ENCODE assay signal across 17 cellular contexts in the genomic region with DNA sequence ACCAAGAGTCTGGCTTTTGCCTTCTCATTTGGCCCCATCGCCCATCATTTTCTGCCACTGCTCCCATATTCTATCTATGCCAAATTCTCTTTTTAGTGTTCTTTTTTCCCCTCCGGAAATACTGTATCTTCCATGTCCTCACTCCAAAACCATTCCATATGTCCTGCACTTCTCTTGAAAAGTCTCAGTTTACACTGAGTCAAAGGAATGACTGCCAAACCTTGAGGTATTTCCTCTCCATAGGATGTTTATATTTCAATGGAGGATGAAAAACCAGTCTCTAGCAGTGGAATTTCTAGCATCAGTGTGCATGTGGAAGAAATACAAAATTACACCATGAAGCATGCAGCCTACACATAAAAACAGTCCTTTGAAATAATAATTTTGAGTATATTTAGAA.
DNase-seq lines count a peak whose midpoint lies in the region; ATAC-seq and FAIRE-seq lines count a peak whose summit lies in the region.
"Had no signal": no experiment of that assay in that cellular context is flagged by ENCODE, and none has a peak within 500 bp of the region (broad histone marks: within the 10 kb centered on the region; RNA-seq: fewer than 3 reads in every experiment).

No MANE protein-coding gene starts in this region.

- peak; percentile 54 for DNase-seq in adipocyte (ENCODE audit: low read depth)
- DNase-seq in fibroblast of gingiva (ENCODE audit: low read depth) = peak; percentile 44
- peak; percentile 24 for DNase-seq in iris pigment epithelial cell (ENCODE audit: low read depth)
- peak; percentile 24 for DNase-seq in skeletal muscle cell (ENCODE audit: low read depth)
- no peak for DNase-seq in GM19239 (ENCODE audit: insufficient read length, low spot score)
- no peak for DNase-seq in activated CD4-positive, alpha-beta T cell treated with anti-CD3 and anti-CD28 coated beads, Interleukin-2, amount 10 ng/mL, durations not matched to agents 7 days and 5 days
- no peak for DNase-seq in activated CD8-positive, alpha-beta memory T cell treated with anti-CD3 and anti-CD28 coated beads for 24 hours
- DNase-seq: BE2C; CD4-positive, alpha-beta memory T cell; DMS79 treated with DMSO at 0.1 percent for 48 hours; EL; H7 had no signal

- H3K9me3 Mint-ChIP-seq in activated CD4-positive, alpha-beta T cell treated with anti-CD3 and anti-CD28 coated beads, Interleukin-2, amount 10 ng/mL, durations not matched to agents 7 days and 5 days = peaks cover 8% of the 10 kb centered on the region

- H3K4me1 ChIP-seq in adipocyte (ENCODE audit: control insufficient read depth, insufficient read depth, low read length) = peaks cover 14% of the 10 kb centered on the region

- no peaks in the 10 kb centered on the region for H3K27me3 Mint-ChIP-seq in activated CD4-positive, alpha-beta T cell treated with anti-CD3 and anti-CD28 coated beads, Interleukin-2, amount 10 ng/mL, durations not matched to agents 7 days and 5 days
- H3K27me3 Mint-ChIP-seq: CD4-positive, alpha-beta memory T cell had no signal

- ATAC-seq in HG02885 (IDR thresholded peaks at IDR 0.05; ENCODE audit: poor library complexity, unreplicated experiment) = no peak
- ATAC-seq: GM23338 had no signal

- H3K9me3 ChIP-seq in adipocyte (ENCODE audit: control insufficient read depth, low read length) = peaks cover 5% of the 10 kb centered on the region
- H3K9me3 ChIP-seq: BE2C had no signal

- no peaks in the 10 kb centered on the region for H3K4me1 Mint-ChIP-seq in activated CD4-positive, alpha-beta T cell treated with anti-CD3 and anti-CD28 coated beads, Interleukin-2, amount 10 ng/mL, durations not matched to agents 7 days and 5 days
- H3K4me1 Mint-ChIP-seq: CD4-positive, alpha-beta memory T cell had no signal

- no peak for FAIRE-seq in GM19239 (lab: Jason Lieb, UNC)
- FAIRE-seq: A204.1, G401.6, GM12891 had no signal

- no peaks in the 10 kb centered on the region for H3K36me3 ChIP-seq in adipocyte (ENCODE audit: control insufficient read depth, insufficient read depth, low read length, severe bottlenecking)
- H3K36me3 ChIP-seq: BE2C had no signal

- H3K9ac ChIP-seq in adipocyte (ENCODE audit: low read length) = no peak overlapping the region

- no peaks in the 10 kb centered on the region for H3K36me3 Mint-ChIP-seq in activated CD4-positive, alpha-beta T cell treated with anti-CD3 and anti-CD28 coated beads, Interleukin-2, amount 10 ng/mL, durations not matched to agents 7 days and 5 days (ENCODE audit: low read depth)
- H3K36me3 Mint-ChIP-seq: CD4-positive, alpha-beta memory T cell had no signal

- H3K4me3 ChIP-seq in adipocyte (ENCODE audit: low read length) (no peak overlapping the region), skeletal muscle cell (ENCODE audit: low read depth, low read length) (no peak overlapping the region)
- H3K4me3 ChIP-seq: GM23338 had no signal

- no peak overlapping the region for H3K4me3 Mint-ChIP-seq in activated CD4-positive, alpha-beta T cell treated with anti-CD3 and anti-CD28 coated beads, Interleukin-2, amount 10 ng/mL, durations not matched to agents 7 days and 5 days
- H3K4me3 Mint-ChIP-seq: CD4-positive, alpha-beta memory T cell; GM23338 had no signal

- H3K27ac Mint-ChIP-seq in activated CD4-positive, alpha-beta T cell treated with anti-CD3 and anti-CD28 coated beads, Interleukin-2, amount 10 ng/mL, durations not matched to agents 7 days and 5 days = no peak overlapping the region
- H3K27ac Mint-ChIP-seq: CD4-positive, alpha-beta memory T cell; GM23338 had no signal

- POLR2A ChIA-PET in activated CD4-positive, alpha-beta T cell treated with anti-CD3 and anti-CD28 coated beads, Interleukin-2, amount 10 ng/mL, durations not matched to agents 7 days and 5 days (lab: Charles Lee) = no interaction called here

- no peaks in the 10 kb centered on the region for H3K27me3 ChIP-seq in adipocyte (replicated peaks; ENCODE audit: control insufficient read depth, insufficient read depth, low read length)
- H3K27me3 ChIP-seq: BE2C had no signal

- CTCF ChIA-PET in activated CD4-positive, alpha-beta T cell treated with anti-CD3 and anti-CD28 coated beads, Interleukin-2, amount 10 ng/mL, durations not matched to agents 7 days and 5 days (lab: Charles Lee) = no interaction called here

Comparison
In these comparisons a context has a peak if more than half of its experiments do, and no peak if none do; other contexts are left out.
1. DNase-seq: peak in adipocyte (single experiment), fibroblast of gingiva (single experiment), iris pigment epithelial cell (single experiment) and skeletal muscle cell (single experiment); none in GM19239 (single experiment), activated CD4-positive, alpha-beta T cell treated with anti-CD3 and anti-CD28 coated beads, Interleukin-2, amount 10 ng/mL, durations not matched to agents 7 days and 5 days (single experiment) and activated CD8-positive, alpha-beta memory T cell treated with anti-CD3 and anti-CD28 coated beads for 24 hours (single experiment).